In the genomic region with DNA sequence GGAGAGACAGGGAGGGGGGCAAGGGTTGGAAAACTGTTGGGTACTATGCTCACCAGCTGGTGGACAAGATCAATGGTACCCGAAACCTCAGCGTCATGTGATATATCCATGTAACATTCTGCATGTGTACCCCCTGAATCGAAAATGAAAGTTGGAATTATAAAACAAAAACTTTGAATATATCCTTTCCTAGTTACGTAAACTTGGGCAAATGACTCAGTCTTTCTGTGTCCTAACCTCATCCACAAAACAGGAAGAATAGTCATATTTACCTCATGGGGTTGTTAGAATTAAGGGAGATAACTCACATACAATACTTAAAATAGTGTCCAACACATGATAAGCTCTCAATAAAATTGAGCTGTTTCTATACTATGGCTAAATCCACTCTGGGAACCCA, we compare ENCODE assay signal across 16 cellular contexts.
"Had no signal": no experiment of that assay in that cellular context is flagged by ENCODE, and none has a peak within 500 bp of the region (broad histone marks: within the 10 kb centered on the region; RNA-seq: fewer than 3 reads in every experiment).

No MANE protein-coding gene starts in this region.

- H3K4me1 ChIP-seq: esophagus muscularis mucosa, heart left ventricle, right atrium auricular region, uterus had no signal

- H3K9me3 ChIP-seq: esophagus muscularis mucosa, heart left ventricle, right atrium auricular region, thyroid gland, uterus had no signal

- ATAC-seq: heart left ventricle; left lobe of liver; natural killer cell treated with Interleukin-12 subunit alpha and Interleukin-12 subunit beta and Interleukin-15 and Interleukin-18, amount 100 ng/mL, for 72 hours had no signal

- H3K27ac ChIP-seq: esophagus muscularis mucosa, heart left ventricle, right atrium auricular region, skin epidermis, thyroid gland, uterus had no signal

- H3K36me3 ChIP-seq: esophagus muscularis mucosa, heart left ventricle, right atrium auricular region, thyroid gland, uterus had no signal

- H3K4me3 ChIP-seq: esophagus muscularis mucosa, heart left ventricle, right atrium auricular region, skin epidermis, thyroid gland, uterus had no signal

- FAIRE-seq: endometrium had no signal

- DNase-seq: activated CD4-positive, alpha-beta T cell treated with anti-CD3 and anti-CD28 coated beads, Interleukin-2, amount 50 U/mL, for 1 hour; activated CD4-positive, CD25-positive, alpha-beta regulatory T cell; activated effector memory CD4-positive, alpha-beta T cell treated with Interleukin-2 at 50 U/mL for 16 hours; amygdala; foreskin melanocyte; heart left ventricle; islet precursor cell; nucleus accumbens; thyroid gland; uterus had no signal

- H3K27me3 ChIP-seq: esophagus muscularis mucosa, right atrium auricular region, thyroid gland, uterus had no signal
